26 cellular contexts compared by ENCODE assay signal in genomic region chr6:33764036-33764435, GRCh38. TPM values are rescaled to one million over a fixed set of nuclear protein-coding genes. Genes with fewer than 3 reads are reported as not detected.
DNase-seq lines count a peak whose midpoint lies in the region; ATAC-seq, FAIRE-seq and TF ChIP-seq lines count a peak whose summit lies in the region.
"Had no signal": no experiment of that assay in that cellular context is flagged by ENCODE, and none has a peak within 500 bp of the region (broad histone marks: within the 10 kb centered on the region; RNA-seq: fewer than 3 reads in every experiment).

No MANE protein-coding gene starts in this region.

- H3K4ac ChIP-seq in H1 (replicated peaks; ENCODE audit: insufficient read length, low read depth, low read length) (no peak overlapping the region), neuronal stem cell (ENCODE audit: low read length) (no peak overlapping the region)

- CTCF ChIA-PET in HEK293 (lab: Yijun Ruan, JAX) (interaction anchor here (0.7 to 12.1 kb wide), 5 partner anchors 6 to 63 kb away, joined by 3 to 193 read pairs (median 33); partner anchors contain the start of genes IP6K3 and UQCC2), H1 (lab: Charles Lee; ENCODE audit: partially characterized antibody) (interaction anchor here (0.7 to 12.1 kb wide), 8 partner anchors 9 to 391 kb away, joined by 3 to 171 read pairs (median 4); partner anchors contain the start of gene IP6K3)

- no peak for TF ChIP-seq EP300 in H1 (IDR thresholded peaks at IDR 0.05; ENCODE audit: borderline replicate concordance in 1 of 2, low read depth in 2 of 2, low read length in 2 of 2)

- H4K20me1 ChIP-seq in H1 (replicated peaks in 1 of 2; ENCODE audit: control insufficient read depth in 1 of 2, insufficient read depth in 2 of 2, low read length in 2 of 2) = no peaks in the 10 kb centered on the region
- H4K20me1 ChIP-seq: BLaER1 had no signal

- H3K36me3 ChIP-seq in HEK293 (ENCODE audit: control insufficient read depth in 2 of 2, insufficient read depth in 1 of 2, low read length in 2 of 2) (no peaks in the 10 kb centered on the region), H1 (ENCODE audit: control insufficient read depth in 2 of 4, insufficient read depth in 4 of 4, low read length in 3 of 4) (no peaks in the 10 kb centered on the region), neuronal stem cell (replicated peaks in 1 of 2; ENCODE audit: control insufficient read depth in 2 of 2, insufficient read depth in 2 of 2, low read length in 2 of 2) (no peaks in the 10 kb centered on the region)
- H3K36me3 ChIP-seq: BE2C, BLaER1 had no signal

- H2BK15ac ChIP-seq in H1 (ENCODE audit: low read length) (no peak overlapping the region), neuronal stem cell (ENCODE audit: low read length) (no peak overlapping the region)

- no peak for TF ChIP-seq RAD21 in H1 (IDR thresholded peaks at IDR 0.05 in 1 of 2, conservative IDR thresholded peaks at IDR 0.05 in 1 of 2; ENCODE audit: low read depth in 2 of 2, low read length in 2 of 2)

- H3K4me2 ChIP-seq in H1 (ENCODE audit: insufficient read depth in 1 of 2, low read depth in 2 of 2, low read length in 2 of 2) (no peak overlapping the region), neuronal stem cell (ENCODE audit: insufficient read depth, low read length, poor library complexity, severe bottlenecking) (no peak overlapping the region)

- H4K8ac ChIP-seq in H1 (ENCODE audit: extremely low read depth, insufficient read depth, low read length) = peak overlapping the region; percentile 26; the same call in 1 of the 2 replicates
- no peak overlapping the region for H4K8ac ChIP-seq in neuronal stem cell (ENCODE audit: low read depth, low read length)

- H3K79me2 ChIP-seq in H1 (ENCODE audit: control insufficient read depth in 1 of 2, insufficient read depth in 2 of 2, low read length in 2 of 2) = no peaks in the 10 kb centered on the region

- H3K4me1 ChIP-seq in HEK293 (ENCODE audit: control insufficient read depth, insufficient read depth, low read length) (peaks cover 8% of the 10 kb centered on the region), H1 (replicated peaks in 1 of 4; ENCODE audit: control insufficient read depth in 3 of 4, insufficient read depth in 4 of 4, low read length in 3 of 4) (0 out of 7 replicates have a peak, but pooled peaks cover 0 to under 1% (median 0%) of the 10 kb centered on the region in 4 experiments), neuronal stem cell (ENCODE audit: control insufficient read depth in 2 of 2, insufficient read depth in 1 of 2, low read depth in 1 of 2, low read length in 2 of 2) (peaks cover 9 to 10% of the 10 kb centered on the region in 2 donors)
- H3K4me1 ChIP-seq: BE2C had no signal

- H3K23me2 ChIP-seq in H1 (ENCODE audit: low read depth, low read length) = no peaks in the 10 kb centered on the region

- no peaks in the 10 kb centered on the region for H3K9me3 Mint-ChIP-seq in nephron
- H3K9me3 Mint-ChIP-seq: CD14-positive monocyte; CD4-positive, CD25-positive, alpha-beta regulatory T cell; CD8-positive, alpha-beta memory T cell had no signal

- H2AK5ac ChIP-seq in H1 (ENCODE audit: low read depth, low read length) = no peak overlapping the region
- no peak overlapping the region for H2AK5ac ChIP-seq in neuronal stem cell (ENCODE audit: low read depth, low read length)

- peak overlapping the region; percentile 5 to 47 (median 36) for H3K27ac Mint-ChIP-seq in nephron
- H3K27ac Mint-ChIP-seq: CD4-positive, alpha-beta memory T cell; CD4-positive, CD25-positive, alpha-beta regulatory T cell had no signal

- H3K14ac ChIP-seq in H1 (ENCODE audit: insufficient read length) = no peak overlapping the region
- H3K14ac ChIP-seq in neuronal stem cell (ENCODE audit: low read length) = no peak overlapping the region

- H2BK5ac ChIP-seq in H1 (ENCODE audit: low read depth, low read length) (0 out of 2 replicates have a peak overlapping the region, but pooled peaks have one; percentile 24), neuronal stem cell (ENCODE audit: low read length) (no peak overlapping the region)

- no peak overlapping the region for H3K18ac ChIP-seq in H1 (ENCODE audit: extremely low read depth, low read length)
- H3K18ac ChIP-seq in neuronal stem cell (ENCODE audit: low read length) = no peak overlapping the region

- no peak overlapping the region for H3K56ac ChIP-seq in H1 (replicated peaks; ENCODE audit: insufficient read length, low read depth, low read length)

- H3K9ac ChIP-seq in H1 (replicated peaks in 1 of 4; ENCODE audit: extremely low read depth in 1 of 4, low read depth in 3 of 4, low read length in 3 of 4) = no peak overlapping the region
- peak overlapping the region; percentile 4 for H3K9ac ChIP-seq in neuronal stem cell (ENCODE audit: low read depth, low read length, poor library complexity)
- H3K9ac ChIP-seq: BLaER1 had no signal

- ATAC-seq in HG03097 (IDR thresholded peaks at IDR 0.05; ENCODE audit: low FRiP score, unreplicated experiment) = no peak
- no peak for ATAC-seq in GM21576 (IDR thresholded peaks at IDR 0.05; ENCODE audit: unreplicated experiment)
- no peak for ATAC-seq in GM19455 (IDR thresholded peaks at IDR 0.05; ENCODE audit: unreplicated experiment)

- H4K5ac ChIP-seq in H1 (ENCODE audit: insufficient read length, low read depth, low read length) = no peak overlapping the region

- POLR2A ChIA-PET in HEK293 (lab: Yijun Ruan, JAX) (interaction anchor here (0.6 kb wide), 1 partner anchor 456 kb away, joined by 3 read pairs; no protein-coding TSS in a partner anchor), H1 (lab: Charles Lee; ENCODE audit: partially characterized antibody) (interaction anchor here (1.0 kb wide), 1 partner anchor 52 kb away, joined by 3 read pairs; the partner anchor contains the start of gene UQCC2)

- no peak overlapping the region for H2BK12ac ChIP-seq in H1 (ENCODE audit: low read depth, low read length)
- no peak overlapping the region for H2BK12ac ChIP-seq in neuronal stem cell (ENCODE audit: low read length)

- no peak for TF ChIP-seq CTCF in HEK293 (tag by site-specific recombination; IDR thresholded peaks at IDR 0.05)
- TF ChIP-seq CTCF in H1 (IDR thresholded peaks at IDR 0.05; ENCODE audit: control extremely low read depth in 1 of 3, insufficient read depth in 1 of 3, low read depth in 1 of 3, low read length in 3 of 3) = no peak
- no peak for TF ChIP-seq CTCF in nephron (IDR thresholded peaks at IDR 0.05; ENCODE audit: unreplicated experiment in 3 of 3)

- peaks cover 52% of the 10 kb centered on the region for H3K4me1 Mint-ChIP-seq in nephron

- H3K27me3 ChIP-seq in H1 (replicated peaks in 1 of 4; ENCODE audit: control insufficient read depth in 3 of 4, extremely low read depth in 1 of 4, insufficient read depth in 3 of 4, low read length in 3 of 4) (no peaks in the 10 kb centered on the region), neuronal stem cell (ENCODE audit: control insufficient read depth in 3 of 3, insufficient read depth in 3 of 3, low read depth in 1 of 3, low read length in 3 of 3) (peaks cover 0 to 4% (median 0%) of the 10 kb centered on the region in 3 experiments)
- H3K27me3 ChIP-seq: BE2C, BLaER1 had no signal

- H3K27ac ChIP-seq in HEK293 (ENCODE audit: extremely low read depth, low read depth, low read length) (no peak overlapping the region), H1 (ENCODE audit: low read depth, low read length) (no peak overlapping the region), neuronal stem cell (replicated peaks; ENCODE audit: low read length) (no peak overlapping the region)
- H3K27ac ChIP-seq: BLaER1 had no signal

- H2AFZ ChIP-seq in H1 (ENCODE audit: low read length) = no peak overlapping the region
- no peak overlapping the region for H2AFZ ChIP-seq in neuronal stem cell (ENCODE audit: low read length)

- no peaks in the 10 kb centered on the region for H3K36me3 Mint-ChIP-seq in nephron (ENCODE audit: low read depth)
- H3K36me3 Mint-ChIP-seq: CD14-positive monocyte; CD4-positive, alpha-beta memory T cell; CD4-positive, CD25-positive, alpha-beta regulatory T cell; CD8-positive, alpha-beta memory T cell had no signal

- no peak for TF ChIP-seq POLR2A in H1 (IDR thresholded peaks at IDR 0.05; ENCODE audit: control extremely low read depth in 1 of 2, low read depth in 2 of 2, low read length in 2 of 2)

- peaks cover 18% of the 10 kb centered on the region for H3K27me3 Mint-ChIP-seq in nephron (ENCODE audit: low read depth)

- no peaks in the 10 kb centered on the region for H3K79me1 ChIP-seq in H1 (ENCODE audit: low read depth, low read length)
- no peaks in the 10 kb centered on the region for H3K79me1 ChIP-seq in neuronal stem cell (ENCODE audit: low read depth, low read length)

- H3K23ac ChIP-seq in H1 (ENCODE audit: insufficient read length) (no peak overlapping the region), neuronal stem cell (ENCODE audit: low read depth, low read length, poor library complexity) (no peak overlapping the region)

- no peak for FAIRE-seq in H1 (lab: Jason Lieb, UNC)
- FAIRE-seq: A204.1, G401.6, GM12891 had no signal

- H3K4me3 ChIP-seq in HEK293 (ENCODE audit: low read depth, low read length) (no peak overlapping the region), H1 (ENCODE audit: extremely low read depth in 1 of 4, insufficient read depth in 2 of 4, low read depth in 3 of 4, low read length in 4 of 4) (no peak overlapping the region), neuronal stem cell (ENCODE audit: low read length in 2 of 2) (no peak overlapping the region)
- H3K4me3 ChIP-seq: BLaER1 had no signal

- peak overlapping the region in 1 of 3 experiments; percentile 26 for H3K4me3 Mint-ChIP-seq in nephron
- H3K4me3 Mint-ChIP-seq: CD14-positive monocyte; CD4-positive, alpha-beta memory T cell; CD4-positive, CD25-positive, alpha-beta regulatory T cell; CD8-positive, alpha-beta memory T cell had no signal

- no peak overlapping the region for H2BK120ac ChIP-seq in H1 (replicated peaks; ENCODE audit: low read depth, low read length)
- no peak overlapping the region for H2BK120ac ChIP-seq in neuronal stem cell (ENCODE audit: low read depth, low read length)

- H2BK20ac ChIP-seq in H1 (ENCODE audit: low read length) = no peak overlapping the region

- H3K9me3 ChIP-seq in HEK293 (ENCODE audit: control insufficient read depth, insufficient read depth, low read depth, low read length) (no peaks in the 10 kb centered on the region), H1 (ENCODE audit: insufficient read depth in 2 of 2, low read depth in 1 of 2, low read length in 1 of 2) (no peaks in the 10 kb centered on the region), neuronal stem cell (replicated peaks in 1 of 2; ENCODE audit: control insufficient read depth in 2 of 2, insufficient read depth in 1 of 2, low read depth in 1 of 2, low read length in 2 of 2) (no peaks in the 10 kb centered on the region)
- H3K9me3 ChIP-seq: BE2C, BLaER1 had no signal

- no peak for DNase-seq in H1 (ENCODE audit: low read depth in 1 of 2, low spot score in 2 of 2)
- no peak for DNase-seq in neuronal stem cell (ENCODE audit: low spot score)
- no peak for DNase-seq in NCI-H2029 treated with DMSO at 0.1 percent for 48 hours (lab: John Stamatoyannopoulos, UW)
- DNase-seq: 8988T; ACHN; BE2C; C1 segment of cervical spinal cord; CD4-positive, alpha-beta memory T cell; CD4-positive, CD25-positive, alpha-beta regulatory T cell; CD8-positive, alpha-beta memory T cell; COR-L47; DMS 273 treated with DMSO at 0.1 percent for 48 hours; DMS79 treated with DMSO at 0.1 percent for 48 hours; GF-D8 had no signal

- 78% methylated on average over 2 of the region's 2 CpGs; no CpG with 5 or more reads in 1 of the 2 experiments for WGBS in H1 (ENCODE audit: extremely low coverage in 1 of 2, insufficient coverage in 1 of 2, insufficient read length in 1 of 2, insufficient replicate concordance in 2 of 2, low coverage in 1 of 2, low lambda C conversion rate in 2 of 2, missing lambda C conversion rate in 1 of 2), 2 experiments
- WGBS in neuronal stem cell (ENCODE audit: extremely low coverage in 2 of 2, insufficient read length in 2 of 2, insufficient replicate concordance in 1 of 2), 2 donors = no CpG with 5 or more reads among the region's 2 CpGs

- H4K91ac ChIP-seq in H1 (replicated peaks; ENCODE audit: insufficient read length, low read length) (no peak overlapping the region), neuronal stem cell (ENCODE audit: low read depth, low read length, poor library complexity) (no peak overlapping the region)

RNA-seq across cellular contexts. Expression of gene IP6K3, which starts 17.3 kb away (rescaled TPM):
- total RNA-seq in H1 (2021; fragmentation: NEBNext Ultra II Directional; extraction: Animal tissue kit (Norgen Biotek cat#: 25700)) = 0.22 and 0.23 TPM in 2 replicates
- 0.73 and 0.93 TPM in 2 replicates for polyA plus RNA-seq in H1 (2011; rRNA removed)
- 0.72 TPM for polyA plus RNA-seq in H1 (2011; cell fraction: cytosol; rRNA removed)
- 0.80 TPM for polyA plus RNA-seq in H1 (2011; cell fraction: nucleus; rRNA removed)
- polyA plus RNA-seq in H1 (2012, experiment 1 of 2) = 0.25 to 0.81 TPM (median 0.46 TPM) in 4 replicates
- 0.26 TPM for polyA plus RNA-seq in H1 (2012, experiment 2 of 2)
- polyA plus RNA-seq in H1 (2013, experiment 1 of 2) = 0.14 TPM
- 0.13 TPM for polyA plus RNA-seq in H1 (2013, experiment 2 of 2)
- 0.66 and 0.69 TPM in 2 replicates for polyA minus RNA-seq in H1 (2011; rRNA and poly(A)+ RNA removed)
- polyA minus RNA-seq in H1 (2011; cell fraction: cytosol; rRNA and poly(A)+ RNA removed) = not detected
- 1.00 TPM for polyA minus RNA-seq in H1 (2011; cell fraction: nucleus; rRNA and poly(A)+ RNA removed)
- polyA plus RNA-seq in neuronal stem cell (2013, experiment 1 of 2) = 1.7 TPM
- 1.4 TPM for polyA plus RNA-seq in neuronal stem cell (2013, experiment 2 of 2)
- total RNA-seq: A673; CD4-positive, alpha-beta memory T cell; CD4-positive, CD25-positive, alpha-beta regulatory T cell; CD8-positive, alpha-beta memory T cell had no signal
- polyA plus RNA-seq: CD14-positive monocyte; CD4-positive, alpha-beta memory T cell; CD4-positive, CD25-positive, alpha-beta regulatory T cell; CD8-positive, alpha-beta memory T cell had no signal

RNA-seq across cellular contexts. Expression of gene LEMD2, which starts 24.9 kb away (rescaled TPM):
- total RNA-seq in H1 (2021; fragmentation: NEBNext Ultra II Directional; extraction: Animal tissue kit (Norgen Biotek cat#: 25700)) = 54.1 and 57.3 TPM in 2 replicates
- polyA plus RNA-seq in H1 (2011; rRNA removed) = 32.7 and 54.9 TPM in 2 replicates
- polyA plus RNA-seq in H1 (2011; cell fraction: cytosol; rRNA removed) = 58.9 TPM
- polyA plus RNA-seq in H1 (2011; cell fraction: nucleus; rRNA removed) = 127 TPM
- 58.7 to 71.6 TPM (median 62.9 TPM) in 4 replicates for polyA plus RNA-seq in H1 (2012, experiment 1 of 2)
- polyA plus RNA-seq in H1 (2012, experiment 2 of 2) = 48.3 TPM
- 44.0 TPM for polyA plus RNA-seq in H1 (2013, experiment 1 of 2)
- polyA plus RNA-seq in H1 (2013, experiment 2 of 2) = 48.2 TPM
- polyA minus RNA-seq in H1 (2011; rRNA and poly(A)+ RNA removed) = 47.6 and 60.5 TPM in 2 replicates
- polyA minus RNA-seq in H1 (2011; cell fraction: cytosol; rRNA and poly(A)+ RNA removed) = 36.8 TPM
- 82.4 TPM for polyA minus RNA-seq in H1 (2011; cell fraction: nucleus; rRNA and poly(A)+ RNA removed)
- 30.6 TPM for polyA plus RNA-seq in neuronal stem cell (2013, experiment 1 of 2)
- polyA plus RNA-seq in neuronal stem cell (2013, experiment 2 of 2) = 30.2 TPM

RNA-seq across cellular contexts. Expression of gene MLN, which starts 39.8 kb away (rescaled TPM):
- total RNA-seq in H1 (2021; fragmentation: NEBNext Ultra II Directional; extraction: Animal tissue kit (Norgen Biotek cat#: 25700)) = not detected in 2 replicates
- 0.31 TPM in 1 of 2 replicates, not detected in the other for polyA plus RNA-seq in H1 (2011; rRNA removed)
- polyA plus RNA-seq in H1 (2011; cell fraction: cytosol; rRNA removed) = not detected
- polyA plus RNA-seq in H1 (2011; cell fraction: nucleus; rRNA removed) = not detected
- not detected in 4 replicates for polyA plus RNA-seq in H1 (2012, experiment 1 of 2)
- not detected for polyA plus RNA-seq in H1 (2012, experiment 2 of 2)
- polyA plus RNA-seq in H1 (2013, experiment 1 of 2) = not detected
- polyA plus RNA-seq in H1 (2013, experiment 2 of 2) = not detected
- not detected in 2 replicates for polyA minus RNA-seq in H1 (2011; rRNA and poly(A)+ RNA removed)
- polyA minus RNA-seq in H1 (2011; cell fraction: cytosol; rRNA and poly(A)+ RNA removed) = not detected
- not detected for polyA minus RNA-seq in H1 (2011; cell fraction: nucleus; rRNA and poly(A)+ RNA removed)
- polyA plus RNA-seq in neuronal stem cell (2013, experiment 1 of 2) = not detected
- not detected for polyA plus RNA-seq in neuronal stem cell (2013, experiment 2 of 2)
- total RNA-seq: A673; CD4-positive, alpha-beta memory T cell; CD4-positive, CD25-positive, alpha-beta regulatory T cell; CD8-positive, alpha-beta memory T cell had no signal
- polyA plus RNA-seq: AG04450; CD14-positive monocyte; CD4-positive, alpha-beta memory T cell; CD4-positive, CD25-positive, alpha-beta regulatory T cell; CD8-positive, alpha-beta memory T cell had no signal

RNA-seq across cellular contexts. Expression of gene UQCC2, which starts 52.5 kb away (rescaled TPM):
- 104 and 107 TPM in 2 replicates for total RNA-seq in H1 (2021; fragmentation: NEBNext Ultra II Directional; extraction: Animal tissue kit (Norgen Biotek cat#: 25700))
- polyA plus RNA-seq in H1 (2011; rRNA removed) = 44.1 and 52.1 TPM in 2 replicates
- polyA plus RNA-seq in H1 (2011; cell fraction: cytosol; rRNA removed) = 57.4 TPM
- 62.0 TPM for polyA plus RNA-seq in H1 (2011; cell fraction: nucleus; rRNA removed)
- polyA plus RNA-seq in H1 (2012, experiment 1 of 2) = 117 to 214 TPM (median 170 TPM) in 4 replicates
- polyA plus RNA-seq in H1 (2012, experiment 2 of 2) = 56.3 TPM
- polyA plus RNA-seq in H1 (2013, experiment 1 of 2) = 88.8 TPM
- polyA plus RNA-seq in H1 (2013, experiment 2 of 2) = 97.1 TPM
- polyA minus RNA-seq in H1 (2011; rRNA and poly(A)+ RNA removed) = 13.7 and 13.9 TPM in 2 replicates
- 12.4 TPM for polyA minus RNA-seq in H1 (2011; cell fraction: cytosol; rRNA and poly(A)+ RNA removed)
- polyA minus RNA-seq in H1 (2011; cell fraction: nucleus; rRNA and poly(A)+ RNA removed) = 21.4 TPM
- polyA plus RNA-seq in neuronal stem cell (2013, experiment 1 of 2) = 222 TPM
- 222 TPM for polyA plus RNA-seq in neuronal stem cell (2013, experiment 2 of 2)
